ENCODE assay signal across 1 cellular context in genomic region chr18:74836296-74837139, GRCh38.
TF ChIP-seq lines count a peak whose summit lies in the region.

No MANE protein-coding gene starts in this region.

TF ChIP-seq in HepG2, 621 proteins besides CTCF, POLR2A, EP300 and RAD21 (continued from another document and continues in another):
- no peak for TF ChIP-seq ZBTB14 (CRISPR knock-in tag; IDR thresholded peaks at IDR 0.05)
- TF ChIP-seq MAX (IDR thresholded peaks at IDR 0.05), result 0 out of 2 replicates have a peak, but pooled peaks have one; percentile 38
- TF ChIP-seq GMEB1 (CRISPR knock-in tag; IDR thresholded peaks at IDR 0.05; ENCODE audit: borderline replicate concordance), result no peak
- no peak for TF ChIP-seq ATF1 (CRISPR knock-in tag; IDR thresholded peaks at IDR 0.05)
- no peak for TF ChIP-seq REPIN1 (CRISPR knock-in tag; IDR thresholded peaks at IDR 0.05; ENCODE audit: borderline replicate concordance, low read depth)
- TF ChIP-seq, protein P1, sequence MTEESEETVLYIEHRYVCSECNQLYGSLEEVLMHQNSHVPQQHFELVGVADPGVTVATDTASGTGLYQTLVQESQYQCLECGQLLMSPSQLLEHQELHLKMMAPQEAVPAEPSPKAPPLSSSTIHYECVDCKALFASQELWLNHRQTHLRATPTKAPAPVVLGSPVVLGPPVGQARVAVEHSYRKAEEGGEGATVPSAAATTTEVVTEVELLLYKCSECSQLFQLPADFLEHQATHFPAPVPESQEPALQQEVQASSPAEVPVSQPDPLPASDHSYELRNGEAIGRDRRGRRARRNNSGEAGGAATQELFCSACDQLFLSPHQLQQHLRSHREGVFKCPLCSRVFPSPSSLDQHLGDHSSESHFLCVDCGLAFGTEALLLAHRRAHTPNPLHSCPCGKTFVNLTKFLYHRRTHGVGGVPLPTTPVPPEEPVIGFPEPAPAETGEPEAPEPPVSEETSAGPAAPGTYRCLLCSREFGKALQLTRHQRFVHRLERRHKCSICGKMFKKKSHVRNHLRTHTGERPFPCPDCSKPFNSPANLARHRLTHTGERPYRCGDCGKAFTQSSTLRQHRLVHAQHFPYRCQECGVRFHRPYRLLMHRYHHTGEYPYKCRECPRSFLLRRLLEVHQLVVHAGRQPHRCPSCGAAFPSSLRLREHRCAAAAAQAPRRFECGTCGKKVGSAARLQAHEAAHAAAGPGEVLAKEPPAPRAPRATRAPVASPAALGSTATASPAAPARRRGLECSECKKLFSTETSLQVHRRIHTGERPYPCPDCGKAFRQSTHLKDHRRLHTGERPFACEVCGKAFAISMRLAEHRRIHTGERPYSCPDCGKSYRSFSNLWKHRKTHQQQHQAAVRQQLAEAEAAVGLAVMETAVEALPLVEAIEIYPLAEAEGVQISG (CRISPR knock-in tag; IDR thresholded peaks at IDR 0.05), result no peak
- TF ChIP-seq SUZ12 (IDR thresholded peaks at IDR 0.05; ENCODE audit: low read depth, low read length), result no peak
- TF ChIP-seq ZGPAT (CRISPR knock-in tag; IDR thresholded peaks at IDR 0.05), result no peak
- no peak for TF ChIP-seq ARNT2 (CRISPR knock-in tag; IDR thresholded peaks at IDR 0.05; ENCODE audit: low read depth)
- no peak for TF ChIP-seq KDM3A (CRISPR knock-in tag; IDR thresholded peaks at IDR 0.05; ENCODE audit: low read depth)
- TF ChIP-seq FLYWCH1 (CRISPR knock-in tag; IDR thresholded peaks at IDR 0.05), result no peak
- TF ChIP-seq, protein P2, sequence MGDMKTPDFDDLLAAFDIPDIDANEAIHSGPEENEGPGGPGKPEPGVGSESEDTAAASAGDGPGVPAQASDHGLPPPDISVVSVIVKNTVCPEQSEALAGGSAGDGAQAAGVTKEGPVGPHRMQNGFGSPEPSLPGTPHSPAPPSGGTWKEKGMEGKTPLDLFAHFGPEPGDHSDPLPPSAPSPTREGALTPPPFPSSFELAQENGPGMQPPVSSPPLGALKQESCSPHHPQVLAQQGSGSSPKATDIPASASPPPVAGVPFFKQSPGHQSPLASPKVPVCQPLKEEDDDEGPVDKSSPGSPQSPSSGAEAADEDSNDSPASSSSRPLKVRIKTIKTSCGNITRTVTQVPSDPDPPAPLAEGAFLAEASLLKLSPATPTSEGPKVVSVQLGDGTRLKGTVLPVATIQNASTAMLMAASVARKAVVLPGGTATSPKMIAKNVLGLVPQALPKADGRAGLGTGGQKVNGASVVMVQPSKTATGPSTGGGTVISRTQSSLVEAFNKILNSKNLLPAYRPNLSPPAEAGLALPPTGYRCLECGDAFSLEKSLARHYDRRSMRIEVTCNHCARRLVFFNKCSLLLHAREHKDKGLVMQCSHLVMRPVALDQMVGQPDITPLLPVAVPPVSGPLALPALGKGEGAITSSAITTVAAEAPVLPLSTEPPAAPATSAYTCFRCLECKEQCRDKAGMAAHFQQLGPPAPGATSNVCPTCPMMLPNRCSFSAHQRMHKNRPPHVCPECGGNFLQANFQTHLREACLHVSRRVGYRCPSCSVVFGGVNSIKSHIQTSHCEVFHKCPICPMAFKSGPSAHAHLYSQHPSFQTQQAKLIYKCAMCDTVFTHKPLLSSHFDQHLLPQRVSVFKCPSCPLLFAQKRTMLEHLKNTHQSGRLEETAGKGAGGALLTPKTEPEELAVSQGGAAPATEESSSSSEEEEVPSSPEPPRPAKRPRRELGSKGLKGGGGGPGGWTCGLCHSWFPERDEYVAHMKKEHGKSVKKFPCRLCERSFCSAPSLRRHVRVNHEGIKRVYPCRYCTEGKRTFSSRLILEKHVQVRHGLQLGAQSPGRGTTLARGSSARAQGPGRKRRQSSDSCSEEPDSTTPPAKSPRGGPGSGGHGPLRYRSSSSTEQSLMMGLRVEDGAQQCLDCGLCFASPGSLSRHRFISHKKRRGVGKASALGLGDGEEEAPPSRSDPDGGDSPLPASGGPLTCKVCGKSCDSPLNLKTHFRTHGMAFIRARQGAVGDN (CRISPR knock-in tag; IDR thresholded peaks at IDR 0.05), result peak; percentile 57
- no peak for TF ChIP-seq SRSF1 (optimal IDR thresholded peaks at IDR 0.05; ENCODE audit: low read depth, low read length)
- TF ChIP-seq ZNF333 (CRISPR knock-in tag; IDR thresholded peaks at IDR 0.05; ENCODE audit: borderline replicate concordance), result no peak
- TF ChIP-seq ZNF235 (CRISPR knock-in tag; IDR thresholded peaks at IDR 0.05; ENCODE audit: borderline replicate concordance), result no peak
- no peak for TF ChIP-seq ZBTB34 (CRISPR knock-in tag; IDR thresholded peaks at IDR 0.05)
- no peak for TF ChIP-seq SETDB1 (CRISPR knock-in tag; IDR thresholded peaks at IDR 0.05; ENCODE audit: borderline replicate concordance)
- TF ChIP-seq ZNF331 (CRISPR knock-in tag; IDR thresholded peaks at IDR 0.05), result peak; percentile 19
- TF ChIP-seq RXRA (CRISPR knock-in tag; IDR thresholded peaks at IDR 0.05), result no peak
- TF ChIP-seq, protein P3, sequence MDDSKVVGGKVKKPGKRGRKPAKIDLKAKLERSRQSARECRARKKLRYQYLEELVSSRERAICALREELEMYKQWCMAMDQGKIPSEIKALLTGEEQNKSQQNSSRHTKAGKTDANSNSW (CRISPR knock-in tag; IDR thresholded peaks at IDR 0.05; ENCODE audit: borderline replicate concordance), result no peak
- TF ChIP-seq SALL1 (CRISPR knock-in tag; IDR thresholded peaks at IDR 0.05), result peak; percentile 71
- 0 out of 2 replicates have a peak, but pooled peaks have one; percentile 11 for TF ChIP-seq GATAD2A (CRISPR knock-in tag; IDR thresholded peaks at IDR 0.05)
- TF ChIP-seq SOX13 (IDR thresholded peaks at IDR 0.05), result no peak
- TF ChIP-seq SOX13 (CRISPR knock-in tag; conservative IDR thresholded peaks at IDR 0.05 in 1 of 2, IDR thresholded peaks at IDR 0.05 in 1 of 2), result peak in 1 of 2 experiments; percentile 42; a peak in 1 of 4 replicates
- no peak for TF ChIP-seq ADNP (CRISPR knock-in tag; IDR thresholded peaks at IDR 0.05)
- 0 out of 2 replicates have a peak, but pooled peaks have one; percentile 30 for TF ChIP-seq POGK (CRISPR knock-in tag; conservative IDR thresholded peaks at IDR 0.05)
- TF ChIP-seq, protein P4, sequence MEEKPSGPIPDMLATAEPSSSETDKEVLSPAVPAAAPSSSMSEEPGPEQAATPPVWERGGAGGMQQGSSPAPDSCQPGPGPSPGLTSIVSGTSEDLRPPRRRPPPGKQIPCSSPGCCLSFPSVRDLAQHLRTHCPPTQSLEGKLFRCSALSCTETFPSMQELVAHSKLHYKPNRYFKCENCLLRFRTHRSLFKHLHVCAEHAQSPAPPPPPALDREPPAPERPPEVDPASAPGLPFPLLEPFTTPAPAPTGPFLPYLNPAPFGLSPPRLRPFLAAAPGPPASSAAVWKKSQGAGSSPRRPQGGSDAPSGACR (CRISPR knock-in tag; IDR thresholded peaks at IDR 0.05), result no peak
- TF ChIP-seq JUND (CRISPR knock-in tag; IDR thresholded peaks at IDR 0.05), result no peak
- TF ChIP-seq DBP (CRISPR knock-in tag; IDR thresholded peaks at IDR 0.05; ENCODE audit: not compliant biosample characterization), result no peak
- peak; percentile 94 for TF ChIP-seq ZNF264 (CRISPR knock-in tag; IDR thresholded peaks at IDR 0.05)
- TF ChIP-seq KDM5A (IDR thresholded peaks at IDR 0.05; ENCODE audit: borderline replicate concordance, low read length), result no peak
- TF ChIP-seq, protein P5, sequence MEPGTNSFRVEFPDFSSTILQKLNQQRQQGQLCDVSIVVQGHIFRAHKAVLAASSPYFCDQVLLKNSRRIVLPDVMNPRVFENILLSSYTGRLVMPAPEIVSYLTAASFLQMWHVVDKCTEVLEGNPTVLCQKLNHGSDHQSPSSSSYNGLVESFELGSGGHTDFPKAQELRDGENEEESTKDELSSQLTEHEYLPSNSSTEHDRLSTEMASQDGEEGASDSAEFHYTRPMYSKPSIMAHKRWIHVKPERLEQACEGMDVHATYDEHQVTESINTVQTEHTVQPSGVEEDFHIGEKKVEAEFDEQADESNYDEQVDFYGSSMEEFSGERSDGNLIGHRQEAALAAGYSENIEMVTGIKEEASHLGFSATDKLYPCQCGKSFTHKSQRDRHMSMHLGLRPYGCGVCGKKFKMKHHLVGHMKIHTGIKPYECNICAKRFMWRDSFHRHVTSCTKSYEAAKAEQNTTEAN (CRISPR knock-in tag; conservative IDR thresholded peaks at IDR 0.05), result no peak
- peak; percentile 48; the same call in 1 of the 2 replicates for TF ChIP-seq KMT2A (CRISPR knock-in tag; IDR thresholded peaks at IDR 0.05)
- TF ChIP-seq, protein P6, sequence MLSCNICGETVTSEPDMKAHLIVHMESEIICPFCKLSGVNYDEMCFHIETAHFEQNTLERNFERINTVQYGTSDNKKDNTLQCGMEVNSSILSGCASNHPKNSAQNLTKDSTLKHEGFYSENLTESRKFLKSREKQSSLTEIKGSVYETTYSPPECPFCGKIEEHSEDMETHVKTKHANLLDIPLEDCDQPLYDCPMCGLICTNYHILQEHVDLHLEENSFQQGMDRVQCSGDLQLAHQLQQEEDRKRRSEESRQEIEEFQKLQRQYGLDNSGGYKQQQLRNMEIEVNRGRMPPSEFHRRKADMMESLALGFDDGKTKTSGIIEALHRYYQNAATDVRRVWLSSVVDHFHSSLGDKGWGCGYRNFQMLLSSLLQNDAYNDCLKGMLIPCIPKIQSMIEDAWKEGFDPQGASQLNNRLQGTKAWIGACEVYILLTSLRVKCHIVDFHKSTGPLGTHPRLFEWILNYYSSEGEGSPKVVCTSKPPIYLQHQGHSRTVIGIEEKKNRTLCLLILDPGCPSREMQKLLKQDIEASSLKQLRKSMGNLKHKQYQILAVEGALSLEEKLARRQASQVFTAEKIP (CRISPR knock-in tag; IDR thresholded peaks at IDR 0.05; ENCODE audit: borderline replicate concordance), result no peak
- 0 out of 2 replicates have a peak, but pooled peaks have one; percentile 20 for TF ChIP-seq HDAC1 (CRISPR knock-in tag; IDR thresholded peaks at IDR 0.05)
- TF ChIP-seq KLF11 (CRISPR knock-in tag; IDR thresholded peaks at IDR 0.05), result no peak
